ENCODE assay signal across 7 cellular contexts in genomic region chr13:110112379-110112778, GRCh38.
DNase-seq lines count a peak whose midpoint lies in the region; ATAC-seq and TF ChIP-seq lines count a peak whose summit lies in the region.
"Not testable (repeated sequence)": the region's sequence is repeated elsewhere in the genome, so short reads cannot be mapped to it uniquely, and the experiment has no call there.

No MANE protein-coding gene starts in this region.

- H3K9me3 Mint-ChIP-seq in osteocyte (ENCODE audit: unreplicated experiment) = not testable (repeated sequence)

- CTCF ChIA-PET in Panc1 (lab: Charles Lee) = not testable (repeated sequence)

- H3K4me3 ChIP-seq in HFF-Myc (replicated peaks; ENCODE audit: low read depth, low read length); Panc1 (ENCODE audit: low read depth in 2 of 2, low read length in 2 of 2); colonic mucosa; left ventricle myocardium inferior: not testable (repeated sequence)

- H3K36me3 ChIP-seq in Panc1 (ENCODE audit: control insufficient read depth, insufficient read depth, low read length); colonic mucosa; left ventricle myocardium inferior: not testable (repeated sequence)

- not testable (repeated sequence) for H3K9ac ChIP-seq in colonic mucosa (ENCODE audit: low read depth in 2 of 2, low read length in 2 of 2)

- H3K27me3 Mint-ChIP-seq in osteocyte (ENCODE audit: unreplicated experiment) = not testable (repeated sequence)

- not testable (repeated sequence) for H3K9me3 ChIP-seq in Panc1 (ENCODE audit: control insufficient read depth, insufficient read depth, low read depth, low read length); colonic mucosa; left ventricle myocardium inferior (replicated peaks)

- BruUV-seq in Panc1 (replicated peaks; lab: Mats Ljungman, UMichigan) = not testable (repeated sequence)

- peak; percentile 42 for TF ChIP-seq CTCF in HFF-Myc (IDR thresholded peaks at IDR 0.05; ENCODE audit: low read depth, low read length, missing control alignments)
- peak; percentile 35 for TF ChIP-seq CTCF in Panc1 (IDR thresholded peaks at IDR 0.05)
- peak; percentile 22 for TF ChIP-seq CTCF in colonic mucosa (IDR thresholded peaks at IDR 0.05)
- TF ChIP-seq CTCF in left ventricle myocardium inferior (IDR thresholded peaks at IDR 0.05; ENCODE audit: borderline replicate concordance) = peak; percentile 34
- peak; percentile 53 for TF ChIP-seq CTCF in osteocyte (IDR thresholded peaks at IDR 0.05)

- H3K4me1 ChIP-seq in Panc1 (ENCODE audit: control insufficient read depth, insufficient read depth, low read length); colonic mucosa: not testable (repeated sequence)
- H3K4me1 ChIP-seq in left ventricle myocardium inferior = peaks cover 24% of the 10 kb centered on the region

- H3K36me3 Mint-ChIP-seq in osteocyte (ENCODE audit: unreplicated experiment) = not testable (repeated sequence)

- H3K27ac ChIP-seq in Panc1 (ENCODE audit: low read length); colonic mucosa; left ventricle myocardium inferior (replicated peaks): not testable (repeated sequence)

- DNase-seq in DMS 273 (lab: John Stamatoyannopoulos, UW; ENCODE audit: unreplicated experiment) (peak; percentile 16), activated T-cell treated with anti-CD3 and anti-CD28 coated beads for 48 hours (ENCODE audit: low read depth) (peak; percentile 7)
- DNase-seq in HFF-Myc (ENCODE audit: extremely low read depth, low read depth); Panc1 (ENCODE audit: low read depth, low spot score); colonic mucosa; left ventricle myocardium inferior; osteocyte (ENCODE audit: extremely low spot score, unreplicated experiment): not testable (repeated sequence)

- POLR2A ChIA-PET in Panc1 (lab: Charles Lee) = not testable (repeated sequence)

- intact Hi-C loops in Panc1 (cut with micrococcal nuclease; ENCODE audit: unreplicated experiment) = loop anchor here (10.0 kb wide), 1 partner anchor 838 kb away; no protein-coding TSS in a partner anchor
- intact Hi-C loops in colonic mucosa (cut with DNase I); left ventricle myocardium inferior (cut with micrococcal nuclease): not testable (repeated sequence)

- not testable (repeated sequence) for H3K4me3 Mint-ChIP-seq in osteocyte (ENCODE audit: unreplicated experiment)

- not testable (repeated sequence) for H3K27me3 ChIP-seq in Panc1 (ENCODE audit: control insufficient read depth, insufficient read depth, low read length); colonic mucosa
- peaks cover 15% of the 10 kb centered on the region for H3K27me3 ChIP-seq in left ventricle myocardium inferior (ENCODE audit: low read depth)

- ATAC-seq in Panc1 = not testable (repeated sequence)

- in situ Hi-C loops in Panc1 (cut with HindIII; ENCODE audit: low pct_unique_long_range_greater_than_20kb, low sequenced_read_pairs) = not testable (repeated sequence)

- H3K27ac Mint-ChIP-seq in osteocyte (ENCODE audit: unreplicated experiment) = not testable (repeated sequence)

- peaks cover 34% of the 10 kb centered on the region for H3K4me1 Mint-ChIP-seq in osteocyte (ENCODE audit: unreplicated experiment)
